In genomic region chr19:13846533-13847032, GRCh38 we compare ENCODE assay signal across 8 cellular contexts. TPM values are rescaled to one million over a fixed set of nuclear protein-coding genes. Genes with fewer than 3 reads are reported as not detected.
DNase-seq lines count a peak whose midpoint lies in the region; ATAC-seq lines count a peak whose summit lies in the region.

No MANE protein-coding gene starts in this region.

- H3K36me3 ChIP-seq in mesodermal cell (ENCODE audit: control insufficient read depth, insufficient read depth, low read length) = peaks cover 3% of the 10 kb centered on the region

- H3K27me3 Mint-ChIP-seq in activated CD4-positive, alpha-beta memory T cell treated with anti-CD3 and anti-CD28 coated beads, Interleukin-2, amount 10 ng/mL, durations not matched to agents 7 days and 5 days = no peaks in the 10 kb centered on the region

- H3K27ac ChIP-seq in mesodermal cell (ENCODE audit: low read depth, low read length, severe bottlenecking) = peak overlapping the region; percentile 100

- H3K27ac Mint-ChIP-seq in activated CD4-positive, alpha-beta memory T cell treated with anti-CD3 and anti-CD28 coated beads, Interleukin-2, amount 10 ng/mL, durations not matched to agents 7 days and 5 days = peak overlapping the region; percentile 99

- POLR2A ChIA-PET in activated CD4-positive, alpha-beta memory T cell treated with anti-CD3 and anti-CD28 coated beads, Interleukin-2, amount 10 ng/mL, durations not matched to agents 7 days and 5 days (lab: Charles Lee) = interaction anchor here (0.6 to 3.3 kb wide), 18 partner anchors 7 to 1054 kb away, joined by 3 to 73 read pairs (median 6); partner anchors contain the start of genes C19orf53, RFX1 and ZSWIM4

- ATAC-seq in GM18498 (IDR thresholded peaks at IDR 0.05; ENCODE audit: unreplicated experiment) (peak; percentile 58), HG02759 (IDR thresholded peaks at IDR 0.05; ENCODE audit: unreplicated experiment) (peak; percentile 60)

- no peaks in the 10 kb centered on the region for H3K9me3 ChIP-seq in mesodermal cell (ENCODE audit: control insufficient read depth, low read length)

- peak overlapping the region; percentile 37 for H3K4me3 ChIP-seq in mesodermal cell (ENCODE audit: extremely low read depth, insufficient read depth, low read length, poor library complexity, severe bottlenecking)

- WGBS in mesodermal cell (ENCODE audit: insufficient coverage in 2 of 2), 2 experiments = 0 to 6% methylated on average over 12 of the region's 13 CpGs

- CTCF ChIA-PET in activated CD4-positive, alpha-beta memory T cell treated with anti-CD3 and anti-CD28 coated beads, Interleukin-2, amount 10 ng/mL, durations not matched to agents 7 days and 5 days (lab: Charles Lee) = interaction anchor here (0.9 to 2.5 kb wide), 5 partner anchors 10 to 74 kb away, joined by 3 to 22 read pairs (median 4); no protein-coding TSS in a partner anchor

- peaks cover 59% of the 10 kb centered on the region for H3K4me1 Mint-ChIP-seq in activated CD4-positive, alpha-beta memory T cell treated with anti-CD3 and anti-CD28 coated beads, Interleukin-2, amount 10 ng/mL, durations not matched to agents 7 days and 5 days

- H3K4me1 ChIP-seq in mesodermal cell (ENCODE audit: control insufficient read depth, insufficient read depth, low read length, poor library complexity, severe bottlenecking) = peaks cover 33% of the 10 kb centered on the region

- H3K36me3 Mint-ChIP-seq in activated CD4-positive, alpha-beta memory T cell treated with anti-CD3 and anti-CD28 coated beads, Interleukin-2, amount 10 ng/mL, durations not matched to agents 7 days and 5 days (ENCODE audit: low read depth) = peaks cover 6% of the 10 kb centered on the region

- DNase-seq in NCI-H510A (lab: John Stamatoyannopoulos, UW) (peak; percentile 81), middle frontal gyrus (ENCODE audit: extremely low spot score, low spot score) (no peak)
- DNase-seq in activated CD4-positive, alpha-beta memory T cell treated with anti-CD3 and anti-CD28 coated beads, Interleukin-2, amount 10 ng/mL, durations not matched to agents 7 days and 5 days = peak; percentile 96
- peak; percentile 97 for DNase-seq in effector CD4-positive, alpha-beta T cell
- peak; percentile 96 for DNase-seq in stimulated activated CD8-positive, alpha-beta memory T cell treated with anti-CD3 and anti-CD28 coated beads, Interleukin-2, amount 100 ng/mL, for 48 hours (ENCODE audit: low read depth in 2 of 2)

- no peaks in the 10 kb centered on the region for H3K9me3 Mint-ChIP-seq in activated CD4-positive, alpha-beta memory T cell treated with anti-CD3 and anti-CD28 coated beads, Interleukin-2, amount 10 ng/mL, durations not matched to agents 7 days and 5 days

- peak overlapping the region; percentile 80 for H3K4me3 Mint-ChIP-seq in activated CD4-positive, alpha-beta memory T cell treated with anti-CD3 and anti-CD28 coated beads, Interleukin-2, amount 10 ng/mL, durations not matched to agents 7 days and 5 days

RNA-seq across cellular contexts. Expression of gene NANOS3, which starts 30.4 kb away (rescaled TPM):
- under 1 TPM; 0.65 to 0.95 TPM for total RNA-seq in activated CD4-positive, alpha-beta memory T cell treated with anti-CD3 and anti-CD28 coated beads, Interleukin-2, amount 10 ng/mL, durations not matched to agents 7 days and 5 days
- polyA plus RNA-seq in mesodermal cell (2013, experiment 1 of 2) = 3.8 TPM
- polyA plus RNA-seq in mesodermal cell (2013, experiment 2 of 2) = 2.2 TPM

RNA-seq across cellular contexts. Expression of gene ZSWIM4, which starts 51.3 kb away (rescaled TPM):
- 10 to 100 TPM; 10.1 to 10.4 TPM for total RNA-seq in activated CD4-positive, alpha-beta memory T cell treated with anti-CD3 and anti-CD28 coated beads, Interleukin-2, amount 10 ng/mL, durations not matched to agents 7 days and 5 days
- 25.4 TPM for polyA plus RNA-seq in mesodermal cell (2013, experiment 1 of 2)
- 17.4 TPM for polyA plus RNA-seq in mesodermal cell (2013, experiment 2 of 2)

RNA-seq across cellular contexts. Expression of gene BRME1, which starts 59.3 kb away (rescaled TPM):
- total RNA-seq in activated CD4-positive, alpha-beta memory T cell treated with anti-CD3 and anti-CD28 coated beads, Interleukin-2, amount 10 ng/mL, durations not matched to agents 7 days and 5 days = 1 to 10 TPM; 3.8 to 4.4 TPM
- polyA plus RNA-seq in mesodermal cell (2013, experiment 1 of 2) = 1.9 TPM
- polyA plus RNA-seq in mesodermal cell (2013, experiment 2 of 2) = 1.7 TPM

RNA-seq across cellular contexts. Expression of gene CC2D1A, which starts 59.4 kb away (rescaled TPM):
- total RNA-seq in activated CD4-positive, alpha-beta memory T cell treated with anti-CD3 and anti-CD28 coated beads, Interleukin-2, amount 10 ng/mL, durations not matched to agents 7 days and 5 days = 10 to 100 TPM; 30.6 to 32.7 TPM
- polyA plus RNA-seq in mesodermal cell (2013, experiment 1 of 2) = 23.7 TPM
- 18.6 TPM for polyA plus RNA-seq in mesodermal cell (2013, experiment 2 of 2)
